Comparison of ENCODE assay signal across 9 cellular contexts in genomic region chr1:172390620-172391491, GRCh38. TPM values are rescaled to one million over a fixed set of nuclear protein-coding genes. Genes with fewer than 3 reads are reported as not detected.
A peak's percentile ranks its signal among the peaks of the same experiment; 100 is the strongest.
DNase-seq lines count a peak whose midpoint lies in the region; ATAC-seq, FAIRE-seq and TF ChIP-seq lines count a peak whose summit lies in the region.
"Had no signal": no experiment of that assay in that cellular context is flagged by ENCODE, and none has a peak within 500 bp of the region (broad histone marks: within the 10 kb centered on the region; RNA-seq: fewer than 3 reads in every experiment).

No MANE protein-coding gene starts in this region.

- H3K27me3 ChIP-seq in K562 (ENCODE audit: control insufficient read depth in 2 of 2, insufficient read depth in 2 of 2, low read length in 2 of 2) = peaks cover 5 to 23% of the 10 kb centered on the region in 2 experiments; a peak in 3 of 5 replicates
- no peaks in the 10 kb centered on the region for H3K27me3 ChIP-seq in mucosa of rectum (ENCODE audit: control insufficient read depth in 2 of 2, insufficient read depth in 2 of 2, low read length in 2 of 2)

- in situ Hi-C loops in K562 (cut with MboI) = loop anchor here (10.0 kb wide), 1 partner anchor 586 kb away; no protein-coding TSS in a partner anchor
- in situ Hi-C loops in KBM-7 (cut with MboI; ENCODE audit: low pct_unique_long_range_greater_than_20kb, low sequenced_read_pairs) = no loop called here

- H3K4me2 ChIP-seq in K562 (ENCODE audit: insufficient read depth, low read length) = 0 out of 2 replicates have a peak overlapping the region, but pooled peaks have one; percentile 5

- 5% methylated on average over 9 of the region's 9 CpGs for WGBS in K562 (ENCODE audit: insufficient coverage, low coverage, missing lambda C conversion rate)

- BruUV-seq in K562 (replicated peaks; lab: Mats Ljungman, UMichigan) = no TSS peak

- CTCF ChIA-PET in K562 (lab: Yijun Ruan, JAX; ENCODE audit: low intra/inter-chr PET ratio) (interaction anchor here (0.6 kb wide), 1 partner anchor 18 kb away, joined by 3 read pairs; no protein-coding TSS in a partner anchor), RWPE1 (lab: Yijun Ruan, JAX) (interaction anchor here (0.6 to 0.7 kb wide), 2 partner anchors 174 to 613 kb away, joined by 4 to 7 read pairs; no protein-coding TSS in a partner anchor)

- no peak for FAIRE-seq in K562 (lab: Jason Lieb, UNC)

- POLR2A ChIA-PET in K562 (lab: Yijun Ruan, JAX) (interaction anchor here (0.7 to 1.2 kb wide), 2 partner anchors 9 to 210 kb away, joined by 3 read pairs; no protein-coding TSS in a partner anchor), RWPE1 (lab: Yijun Ruan, JAX; ENCODE audit: low non-redundant PET) (no interaction called here)

- ATAC-seq in GM18858 (IDR thresholded peaks at IDR 0.05; ENCODE audit: unreplicated experiment) (peak; percentile 53), HG02852 (IDR thresholded peaks at IDR 0.05; ENCODE audit: unreplicated experiment) (peak; percentile 67), K562 (peak; percentile 34; the same call in 1 of the 3 replicates)

- no peaks in the 10 kb centered on the region for H3K9me3 ChIP-seq in K562 (replicated peaks; ENCODE audit: control insufficient read depth, insufficient read depth, low read depth, low read length)
- H3K9me3 ChIP-seq in mucosa of rectum (ENCODE audit: control insufficient read depth in 2 of 2, low read length in 2 of 2) = no peaks in the 10 kb centered on the region

- intact Hi-C loops in K562 (cut with micrococcal nuclease) = loop anchor here (10.0 kb wide), 1 partner anchor 736 kb away; the partner anchor contains the start of gene MYOC

- DNase-seq in K562 (ENCODE audit: extremely low read depth in 1 of 4, low spot score in 3 of 4) (no peak), RWPE1 (ENCODE audit: low spot score) (no peak), foreskin melanocyte (no peak), KBM-7 (no peak)
- DNase-seq in activated CD8-positive, alpha-beta memory T cell treated with anti-CD3 and anti-CD28 coated beads for 24 hours = no peak

- H3K4me3 ChIP-seq in K562 (no peak overlapping the region), mucosa of rectum (ENCODE audit: low read length in 2 of 2) (peak overlapping the region in 1 of 2 donors; percentile 20)
- H3K4me3 ChIP-seq: lung had no signal

- H3K36me3 ChIP-seq in K562 (ENCODE audit: control insufficient read depth, insufficient read depth, low read length) (no peaks in the 10 kb centered on the region), mucosa of rectum (ENCODE audit: control insufficient read depth in 2 of 2, insufficient read depth in 2 of 2, low read length in 2 of 2) (no peaks in the 10 kb centered on the region)

- TF ChIP-seq EP300 in K562 (IDR thresholded peaks at IDR 0.05; ENCODE audit: low read length) = no peak

- no peak overlapping the region for H2AFZ ChIP-seq in K562 (ENCODE audit: low read depth, low read length)

- TF ChIP-seq RAD21 in K562 (CRISPR knock-in tag; conservative IDR thresholded peaks at IDR 0.05 in 1 of 2, IDR thresholded peaks at IDR 0.05 in 1 of 2) = no peak

- no peaks in the 10 kb centered on the region for H3K79me2 ChIP-seq in K562 (ENCODE audit: control insufficient read depth, insufficient read depth, low read length)

- H3K27ac ChIP-seq in K562 (ENCODE audit: extremely low read depth, low read depth, low read length) = no peak overlapping the region
- peak overlapping the region; percentile 52 to 53 for H3K27ac ChIP-seq in mucosa of rectum (ENCODE audit: low read depth in 2 of 2, low read length in 2 of 2)
- H3K27ac ChIP-seq in RWPE1 = no peak overlapping the region

- H3K4me1 ChIP-seq in K562 (replicated peaks in 1 of 2; ENCODE audit: control insufficient read depth in 2 of 2, insufficient read depth in 2 of 2, low read length in 2 of 2) = no peaks in the 10 kb centered on the region
- peaks cover 7 to 11% of the 10 kb centered on the region in 2 donors for H3K4me1 ChIP-seq in mucosa of rectum (ENCODE audit: control insufficient read depth in 2 of 2, insufficient read depth in 2 of 2, low read length in 2 of 2)

- no peaks in the 10 kb centered on the region for H3K9me1 ChIP-seq in K562 (ENCODE audit: control insufficient read depth, insufficient read depth, low read length)

- TF ChIP-seq CTCF in K562 (IDR thresholded peaks at IDR 0.05 in 2 of 3, conservative IDR thresholded peaks at IDR 0.05 in 1 of 3; ENCODE audit: insufficient read depth in 2 of 3, low read depth in 1 of 3, low read length in 3 of 3) (no peak), RWPE1 (conservative IDR thresholded peaks at IDR 0.05; ENCODE audit: low read depth) (no peak)

- TF ChIP-seq POLR2A in K562 (conservative IDR thresholded peaks at IDR 0.05) = no peak

- H3K9ac ChIP-seq in K562 (ENCODE audit: insufficient read depth in 1 of 2, low read depth in 2 of 2, low read length in 2 of 2) (no peak overlapping the region), mucosa of rectum (ENCODE audit: low read depth in 1 of 2, low read length in 2 of 2) (no peak overlapping the region)

- no peaks in the 10 kb centered on the region for H4K20me1 ChIP-seq in K562 (replicated peaks; ENCODE audit: control insufficient read depth, insufficient read depth, low read length)

TF ChIP-seq in K562, 482 proteins besides CTCF, POLR2A, EP300 and RAD21 (continues in another document):
- TF ChIP-seq COPS2 (conservative IDR thresholded peaks at IDR 0.05) = no peak
- TF ChIP-seq TAF7 (tag; IDR thresholded peaks at IDR 0.05) = no peak

RNA-seq across cellular contexts. Expression of gene C1orf105, which starts 29.6 kb away (rescaled TPM):
- not detected in 2 replicates for total RNA-seq in K562 (2011; cell fraction: chromatin; rRNA removed; ENCODE audit: low replicate concordance)
- not detected in 2 replicates for total RNA-seq in K562 (2011; cell fraction: nucleolus; rRNA removed)
- not detected in 2 replicates for total RNA-seq in K562 (2011; cell fraction: nucleoplasm; rRNA removed)
- total RNA-seq in K562 (2014; rRNA removed) = not detected in 2 replicates
- total RNA-seq in K562 (2014; rRNA removed; fragmentation: Illumina TruSeq; extraction: Trizol) = not detected in 2 replicates
- not detected in 2 replicates for total RNA-seq in K562 (2015; rRNA removed; fragmentation: Illumina TruSeq; extraction: Trizol)
- total RNA-seq in K562 (2021) = not detected in 2 replicates
- polyA plus RNA-seq in K562 (2011; rRNA removed) = 0.08 TPM in 1 of 2 replicates, not detected in the other
- polyA plus RNA-seq in K562 (2011; cell fraction: cytosol; rRNA removed) = not detected in 2 replicates
- not detected in 2 replicates for polyA plus RNA-seq in K562 (2011; cell fraction: nucleus; rRNA removed)
- not detected in 2 replicates for polyA plus RNA-seq in K562 (2012)
- 0.19 TPM in 1 of 2 replicates, not detected in the other for polyA plus RNA-seq in K562 (2014; fragmentation: Illumina TruSeq; extraction: Trizol)
- not detected for polyA plus RNA-seq in K562 (2014; fragmentation: Nextera tagmentation; extraction: Ambion mirVana)
- polyA plus RNA-seq in K562 (2014; rRNA removed) = not detected in 2 replicates
- not detected in 2 replicates for polyA minus RNA-seq in K562 (2011; rRNA and poly(A)+ RNA removed)
- polyA minus RNA-seq in K562 (2011; cell fraction: cytosol; rRNA and poly(A)+ RNA removed) = not detected in 2 replicates
- polyA minus RNA-seq in K562 (2011; cell fraction: nucleus; rRNA and poly(A)+ RNA removed) = not detected in 2 replicates
- total RNA-seq: lung had no signal
- polyA plus RNA-seq: lung had no signal

RNA-seq across cellular contexts. Expression of gene PIGC, which starts 53.0 kb away (rescaled TPM):
- total RNA-seq in K562 (2011; cell fraction: chromatin; rRNA removed; ENCODE audit: low replicate concordance) = 43.3 and 43.8 TPM in 2 replicates
- 42.9 and 48.8 TPM in 2 replicates for total RNA-seq in K562 (2011; cell fraction: nucleolus; rRNA removed)
- total RNA-seq in K562 (2011; cell fraction: nucleoplasm; rRNA removed) = 52.9 and 57.7 TPM in 2 replicates
- total RNA-seq in K562 (2014; rRNA removed) (30.5 and 34.4 TPM in 2 replicates), K562 (2014; rRNA removed; fragmentation: Illumina TruSeq; extraction: Trizol) (54.7 and 62.1 TPM in 2 replicates), K562 (2015; rRNA removed; fragmentation: Illumina TruSeq; extraction: Trizol) (44.5 and 46.0 TPM in 2 replicates), K562 (2021) (38.9 and 40.3 TPM in 2 replicates)
- polyA plus RNA-seq in K562 (2011; rRNA removed) (59.3 and 60.4 TPM in 2 replicates), K562 (2014; fragmentation: Illumina TruSeq; extraction: Trizol) (56.4 and 59.3 TPM in 2 replicates), K562 (2014; fragmentation: Nextera tagmentation; extraction: Ambion mirVana) (10 to 100 TPM; 92.9 to 97.9 TPM), K562 (2014; rRNA removed) (39.1 and 49.9 TPM in 2 replicates)
- polyA plus RNA-seq in K562 (2011; cell fraction: cytosol; rRNA removed) = 50.8 and 72.2 TPM in 2 replicates
- 31.5 and 37.4 TPM in 2 replicates for polyA plus RNA-seq in K562 (2011; cell fraction: nucleus; rRNA removed)
- polyA plus RNA-seq in K562 (2012) = 49.3 and 58.4 TPM in 2 replicates
- polyA minus RNA-seq in K562 (2011; rRNA and poly(A)+ RNA removed) = 54.5 and 72.3 TPM in 2 replicates
- polyA minus RNA-seq in K562 (2011; cell fraction: cytosol; rRNA and poly(A)+ RNA removed) = 14.7 and 28.0 TPM in 2 replicates
- polyA minus RNA-seq in K562 (2011; cell fraction: nucleus; rRNA and poly(A)+ RNA removed) = 22.5 and 45.2 TPM in 2 replicates

Comparison
In these comparisons a context has a peak if more than half of its experiments do, and no peak if none do; other contexts are left out.
1. H3K27ac ChIP-seq: peak in mucosa of rectum (2 of 2); none in K562 (single experiment) and RWPE1 (single experiment).
2. Peak in every context shown above with its lines, with median percentiles within 50 percentile points of each other: ATAC-seq.